ENCODE assay signal across 32 cellular contexts in genomic region chr4:24666816-24667477, GRCh38.
"Had no signal": no experiment of that assay in that cellular context is flagged by ENCODE, and none has a peak within 500 bp of the region (broad histone marks: within the 10 kb centered on the region; RNA-seq: fewer than 3 reads in every experiment).

No MANE protein-coding gene starts in this region.

- H3K36me3 ChIP-seq: brain microvascular endothelial cell had no signal

- DNase-seq: activated B cell treated with CpG ODN at 0.5 μM for 24 hours; activated CD4-positive, alpha-beta memory T cell treated with anti-CD3 and anti-CD28 coated beads for 36 hours; activated CD4-positive, alpha-beta T cell treated with anti-CD3 and anti-CD28 coated beads for 4 hours; activated CD4-positive, alpha-beta T cell treated with anti-CD3 and anti-CD28 coated beads, Interleukin-2, amount 50 U/mL, for 1 hour; activated CD4-positive, CD25-positive, alpha-beta regulatory T cell treated with anti-CD3 and anti-CD28 coated beads, Interleukin-2, amount 50 U/mL, for 72 hours; activated CD8-positive, alpha-beta memory T cell treated with anti-CD3 and anti-CD28 coated beads, Interleukin-2, amount 50 U/mL, for 4 hours; activated naive CD4-positive, alpha-beta T cell; activated naive CD4-positive, alpha-beta T cell treated with anti-CD3 and anti-CD28 coated beads, Interleukin-2, amount 50 U/mL, for 16 hours; activated naive CD8-positive, alpha-beta T cell treated with anti-CD3 and anti-CD28 coated beads for 36 hours; activated T-cell treated with anti-CD3 and anti-CD28 coated beads for 4 hours; activated T-cell treated with anti-CD3 and anti-CD28 coated beads, Interleukin-2, amount 50 U/mL, for 4 hours; amniotic stem cell; aorta; brain microvascular endothelial cell; NCI-H1092 treated with DMSO at 0.1 percent for 48 hours; NCI-H1417; NCI-H146; NCI-H187; NCI-H2029 treated with DMSO at 0.1 percent for 48 hours; NCI-H2107; NCI-H2171; NCI-H510A; NCI-H526; NCI-H748 treated with DMSO at 0.1 percent for 48 hours; NK-92 treated with Interleukin-12 subunit alpha and Interleukin-12 subunit beta, amount 100 ng/mL, for 24 hours; PC-3; Right ventricle myocardium superior; SW 1271; T-helper 1 cell; T-helper 2 cell; T-helper 9 cell had no signal

- H3K27ac ChIP-seq: brain microvascular endothelial cell, VCaP had no signal

- ATAC-seq: activated T-cell treated with anti-CD3 and anti-CD28 coated beads, Interleukin-2, amount 50 U/mL, for 4 hours; PC-3 had no signal
